In the genomic region with DNA sequence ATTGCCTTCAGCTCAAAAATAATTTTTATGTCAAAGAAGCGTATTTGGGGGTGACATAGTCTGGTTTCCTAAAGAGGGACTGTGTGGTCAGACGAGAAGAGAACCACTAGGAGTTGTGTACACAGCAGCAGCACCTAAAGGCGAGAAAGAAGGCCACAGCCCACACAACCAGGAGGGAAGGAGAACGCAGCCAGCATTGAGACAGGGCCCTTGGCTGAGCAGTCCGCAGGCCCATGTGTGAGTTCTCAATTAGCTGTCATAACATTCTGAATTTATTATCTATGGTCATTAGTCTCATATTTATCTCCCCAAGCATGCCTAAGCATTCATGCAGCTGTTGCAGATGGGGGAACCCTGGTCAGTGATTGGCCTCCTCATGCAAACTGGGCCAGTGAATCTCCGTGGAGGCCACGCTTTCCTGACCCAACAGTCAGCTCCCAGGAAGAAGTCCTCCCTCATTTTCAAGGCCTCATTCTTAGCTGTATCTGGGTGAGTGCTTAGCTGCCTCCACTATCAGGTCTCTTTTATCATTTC, we compare ENCODE assay signal across 9 cellular contexts.
DNase-seq lines count a peak whose midpoint lies in the region; ATAC-seq and TF ChIP-seq lines count a peak whose summit lies in the region.
"Had no signal": no experiment of that assay in that cellular context is flagged by ENCODE, and none has a peak within 500 bp of the region (broad histone marks: within the 10 kb centered on the region; RNA-seq: fewer than 3 reads in every experiment).

No MANE protein-coding gene starts in this region.

- H3K36me3 Mint-ChIP-seq in activated T-helper 1 cell treated with anti-CD3 and anti-CD28 coated beads, Interleukin-12 subunit alpha, Interleukin-12 subunit beta, Interleukin-2, Interleukin-4 antibody, amounts not matched to agents 30 ng/mL and 10 ng/mL and 1 ng/mL, durations not matched to agents 14 hours and 24 hours and 36 hours (ENCODE audit: low read depth), result peaks cover 5% of the 10 kb centered on the region

- H3K27me3 Mint-ChIP-seq in activated T-helper 1 cell treated with anti-CD3 and anti-CD28 coated beads, Interleukin-12 subunit alpha, Interleukin-12 subunit beta, Interleukin-2, Interleukin-4 antibody, amounts not matched to agents 30 ng/mL and 10 ng/mL and 1 ng/mL, durations not matched to agents 14 hours and 24 hours and 36 hours (ENCODE audit: insufficient read depth), result no peaks in the 10 kb centered on the region

- TF ChIP-seq CTCF in AG10803 (conservative IDR thresholded peaks at IDR 0.05; ENCODE audit: low read length), result no peak
- TF ChIP-seq CTCF in colonic mucosa (IDR thresholded peaks at IDR 0.05), result no peak

- DNase-seq in AG10803 (ENCODE audit: low read depth) (peak; percentile 31), left ventricle myocardium superior (peak; percentile 51), colonic mucosa (no peak), HuH-7.5 (ENCODE audit: low spot score) (no peak), NCI-H2081 treated with DMSO at 0.1 percent for 48 hours (lab: John Stamatoyannopoulos, UW) (no peak)
- DNase-seq in activated T-helper 1 cell treated with anti-CD3 and anti-CD28 coated beads, Interleukin-12 subunit alpha, Interleukin-12 subunit beta, Interleukin-2, Interleukin-4 antibody, amounts not matched to agents 30 ng/mL and 10 ng/mL and 1 ng/mL, durations not matched to agents 14 hours and 24 hours and 36 hours (ENCODE audit: low spot score), result no peak

- no peak overlapping the region for H3K27ac ChIP-seq in colonic mucosa

- peaks cover 28% of the 10 kb centered on the region for H3K9me3 Mint-ChIP-seq in activated T-helper 1 cell treated with anti-CD3 and anti-CD28 coated beads, Interleukin-12 subunit alpha, Interleukin-12 subunit beta, Interleukin-2, Interleukin-4 antibody, amounts not matched to agents 30 ng/mL and 10 ng/mL and 1 ng/mL, durations not matched to agents 14 hours and 24 hours and 36 hours

- no peak overlapping the region for H3K9ac ChIP-seq in colonic mucosa (ENCODE audit: low read depth in 2 of 2, low read length in 2 of 2)

- H3K4me3 Mint-ChIP-seq in activated T-helper 1 cell treated with anti-CD3 and anti-CD28 coated beads, Interleukin-12 subunit alpha, Interleukin-12 subunit beta, Interleukin-2, Interleukin-4 antibody, amounts not matched to agents 30 ng/mL and 10 ng/mL and 1 ng/mL, durations not matched to agents 14 hours and 24 hours and 36 hours, result no peak overlapping the region

- no peaks in the 10 kb centered on the region for H3K27me3 ChIP-seq in colonic mucosa

- H3K4me1 Mint-ChIP-seq in activated T-helper 1 cell treated with anti-CD3 and anti-CD28 coated beads, Interleukin-12 subunit alpha, Interleukin-12 subunit beta, Interleukin-2, Interleukin-4 antibody, amounts not matched to agents 30 ng/mL and 10 ng/mL and 1 ng/mL, durations not matched to agents 14 hours and 24 hours and 36 hours (ENCODE audit: low read depth), result no peaks in the 10 kb centered on the region

- H3K9me3 ChIP-seq in colonic mucosa, result no peaks in the 10 kb centered on the region

- H3K36me3 ChIP-seq in colonic mucosa, result no peaks in the 10 kb centered on the region

- H3K27ac Mint-ChIP-seq in activated T-helper 1 cell treated with anti-CD3 and anti-CD28 coated beads, Interleukin-12 subunit alpha, Interleukin-12 subunit beta, Interleukin-2, Interleukin-4 antibody, amounts not matched to agents 30 ng/mL and 10 ng/mL and 1 ng/mL, durations not matched to agents 14 hours and 24 hours and 36 hours, result no peak overlapping the region

- no peak overlapping the region for H3K4me3 ChIP-seq in AG10803 (ENCODE audit: low read length)
- no peak overlapping the region for H3K4me3 ChIP-seq in colonic mucosa

- intact Hi-C loops in left ventricle myocardium superior (cut with micrococcal nuclease), result no loop called here
- intact Hi-C loops in colonic mucosa (cut with DNase I), result no loop called here
- intact Hi-C loops in activated T-helper 1 cell treated with anti-CD3 and anti-CD28 coated beads, Interleukin-12 subunit alpha, Interleukin-12 subunit beta, Interleukin-2, Interleukin-4 antibody, amounts not matched to agents 30 ng/mL and 10 ng/mL and 1 ng/mL, durations not matched to agents 14 hours and 24 hours and 36 hours (cut with micrococcal nuclease), result no loop called here

- no peaks in the 10 kb centered on the region for H3K4me1 ChIP-seq in colonic mucosa

- ATAC-seq in GM19351 (IDR thresholded peaks at IDR 0.05; ENCODE audit: unreplicated experiment) (peak; percentile 77), HG03439 (IDR thresholded peaks at IDR 0.05; ENCODE audit: unreplicated experiment) (peak; percentile 54), left ventricle myocardium superior (peak; percentile 94)
- ATAC-seq: Panc1 had no signal

Comparison
In these comparisons a context has a peak if more than half of its experiments do, and no peak if none do; other contexts are left out.
1. DNase-seq: peak in AG10803 (single experiment) and left ventricle myocardium superior (single experiment); none in colonic mucosa (single experiment), HuH-7.5 (single experiment), activated T-helper 1 cell treated with anti-CD3 and anti-CD28 coated beads, Interleukin-12 subunit alpha, Interleukin-12 subunit beta, Interleukin-2, Interleukin-4 antibody, amounts not matched to agents 30 ng/mL and 10 ng/mL and 1 ng/mL, durations not matched to agents 14 hours and 24 hours and 36 hours (single experiment) and NCI-H2081 treated with DMSO at 0.1 percent for 48 hours (single experiment).
2. Peak in every context shown above with its lines, with median percentiles within 50 percentile points of each other: ATAC-seq.